ENCODE assay signal across 8 cellular contexts in genomic region chrX:129653985-129654651, GRCh38. TPM values are rescaled to one million over a fixed set of nuclear protein-coding genes. Genes with fewer than 3 reads are reported as not detected.
A peak's percentile ranks its signal among the peaks of the same experiment; 100 is the strongest.
DNase-seq lines count a peak whose midpoint lies in the region; ATAC-seq, FAIRE-seq and TF ChIP-seq lines count a peak whose summit lies in the region.

No MANE protein-coding gene starts in this region.

- no peaks in the 10 kb centered on the region for H3K9me1 ChIP-seq in K562 (ENCODE audit: control insufficient read depth, insufficient read depth, low read length)

- H4K20me1 ChIP-seq in MM.1S (ENCODE audit: insufficient read depth, low read length) (no peaks in the 10 kb centered on the region), K562 (replicated peaks; ENCODE audit: control insufficient read depth, insufficient read depth, low read length) (0 out of 2 replicates have a peak, but pooled peaks cover 11% of the 10 kb centered on the region)

- H3K9ac ChIP-seq in MM.1S (ENCODE audit: low read length): peak overlapping the region; percentile 18; the same call in 1 of the 2 replicates
- H3K9ac ChIP-seq in K562 (ENCODE audit: insufficient read depth in 1 of 2, low read depth in 2 of 2, low read length in 2 of 2): peak overlapping the region in 1 of 2 experiments; percentile 28; a peak in 2 of 4 replicates
- no peak overlapping the region for H3K9ac ChIP-seq in subcutaneous abdominal adipose tissue (ENCODE audit: low read length in 5 of 5)

- H3K36me3 ChIP-seq in MM.1S (replicated peaks; ENCODE audit: insufficient read depth, low read length) (no peaks in the 10 kb centered on the region), K562 (ENCODE audit: control insufficient read depth, insufficient read depth, low read length) (no peaks in the 10 kb centered on the region), subcutaneous abdominal adipose tissue (ENCODE audit: control insufficient read depth in 5 of 5, insufficient read depth in 5 of 5, low read length in 5 of 5) (no peaks in the 10 kb centered on the region)

- 25% methylated on average over 24 of the region's 57 CpGs for WGBS in K562 (ENCODE audit: insufficient coverage, low coverage, missing lambda C conversion rate)

- DNase-seq in MM.1S (peak; percentile 57), K562 (ENCODE audit: extremely low read depth in 1 of 4, low spot score in 3 of 4) (no peak), left colon (no peak), HUDEP-2 (lab: John Stamatoyannopoulos, UW; ENCODE audit: unreplicated experiment in 76 of 76) (no peak), NCI-H2081 treated with DMSO at 0.1 percent for 48 hours (lab: John Stamatoyannopoulos, UW) (no peak)

- peak overlapping the region; percentile 59 for H3K4me3 ChIP-seq in MM.1S (ENCODE audit: low read length)
- peak overlapping the region; percentile 26; the same call in 1 of the 2 replicates for H3K4me3 ChIP-seq in K562
- peak overlapping the region in 4 of 5 donors; percentile 38 to 65 (median 52) for H3K4me3 ChIP-seq in subcutaneous abdominal adipose tissue (ENCODE audit: low read depth in 1 of 5, low read length in 5 of 5)

- in situ Hi-C loops in K562 (cut with MboI): no loop called here

- no peak for TF ChIP-seq RAD21 in K562 (CRISPR knock-in tag; conservative IDR thresholded peaks at IDR 0.05 in 1 of 2, IDR thresholded peaks at IDR 0.05 in 1 of 2)

- TF ChIP-seq POLR2A in K562 (conservative IDR thresholded peaks at IDR 0.05): no peak

- no peak for TF ChIP-seq EP300 in K562 (IDR thresholded peaks at IDR 0.05; ENCODE audit: low read length)

- H3K4me1 ChIP-seq in MM.1S (ENCODE audit: low read length): no peaks in the 10 kb centered on the region
- H3K4me1 ChIP-seq in K562 (replicated peaks in 1 of 2; ENCODE audit: control insufficient read depth in 2 of 2, insufficient read depth in 2 of 2, low read length in 2 of 2): peaks cover 0 to 17% of the 10 kb centered on the region in 2 experiments; a peak in 2 of 5 replicates
- H3K4me1 ChIP-seq in subcutaneous abdominal adipose tissue (ENCODE audit: control insufficient read depth in 5 of 5, insufficient read depth in 5 of 5, low read length in 5 of 5): peaks cover 0 to 24% (median 15%) of the 10 kb centered on the region in 5 donors

- no peak for FAIRE-seq in K562 (lab: Jason Lieb, UNC)

- H3K79me2 ChIP-seq in MM.1S (ENCODE audit: low read length) (no peaks in the 10 kb centered on the region), K562 (ENCODE audit: control insufficient read depth, insufficient read depth, low read length) (no peaks in the 10 kb centered on the region)

- H3K27ac ChIP-seq in C4-2B (peak overlapping the region; percentile 89), MM.1S (ENCODE audit: low read length) (no peak overlapping the region), K562 (ENCODE audit: extremely low read depth, low read depth, low read length) (no peak overlapping the region), subcutaneous abdominal adipose tissue (ENCODE audit: low read depth, low read length) (no peak overlapping the region)

- intact Hi-C loops in K562 (cut with micrococcal nuclease) (no loop called here), left colon (cut with DNase I, micrococcal nuclease) (no loop called here)

- peak overlapping the region; percentile 72 for H2AFZ ChIP-seq in MM.1S (ENCODE audit: low read length)
- no peak overlapping the region for H2AFZ ChIP-seq in K562 (ENCODE audit: low read depth, low read length)

- CTCF ChIA-PET in K562 (lab: Yijun Ruan, JAX; ENCODE audit: low intra/inter-chr PET ratio): no interaction called here

- H3F3A ChIP-seq in MM.1S (ENCODE audit: insufficient read depth, low read length): no peaks in the 10 kb centered on the region

- no peaks in the 10 kb centered on the region for H3K9me2 ChIP-seq in MM.1S (replicated peaks; ENCODE audit: insufficient read depth, low read length)

- H3K4me2 ChIP-seq in MM.1S (ENCODE audit: low read depth, low read length) (peak overlapping the region; percentile 87), K562 (ENCODE audit: insufficient read depth, low read length) (peak overlapping the region; percentile 41; the same call in 1 of the 2 replicates)

- no peaks in the 10 kb centered on the region for H3K9me3 ChIP-seq in MM.1S (replicated peaks; ENCODE audit: insufficient read depth, low read length)
- no peaks in the 10 kb centered on the region for H3K9me3 ChIP-seq in K562 (replicated peaks; ENCODE audit: control insufficient read depth, insufficient read depth, low read depth, low read length)
- H3K9me3 ChIP-seq in subcutaneous abdominal adipose tissue (ENCODE audit: control insufficient read depth in 5 of 5, low read length in 5 of 5): peaks cover 0 to 3% (median 0%) of the 10 kb centered on the region in 5 donors

- ATAC-seq in GM19395 (IDR thresholded peaks at IDR 0.05; ENCODE audit: unreplicated experiment) (peak; percentile 54), K562 (no peak; the same call in 2 of the 3 replicates), left colon (peak; percentile 84)

- no TSS peak for BruUV-seq in K562 (replicated peaks; lab: Mats Ljungman, UMichigan)

- H3K27me3 ChIP-seq in MM.1S (replicated peaks; ENCODE audit: insufficient read depth, low read length): no peaks in the 10 kb centered on the region
- H3K27me3 ChIP-seq in K562 (ENCODE audit: control insufficient read depth in 2 of 2, insufficient read depth in 2 of 2, low read length in 2 of 2): peaks cover 27 to 70% of the 10 kb centered on the region in 2 experiments
- H3K27me3 ChIP-seq in subcutaneous abdominal adipose tissue (ENCODE audit: control insufficient read depth in 5 of 5, insufficient read depth in 4 of 5, low read length in 5 of 5): peaks cover 0 to 42% (median 26%) of the 10 kb centered on the region in 5 donors

- TF ChIP-seq CTCF in C4-2B (conservative IDR thresholded peaks at IDR 0.05): no peak
- TF ChIP-seq CTCF in MM.1S (IDR thresholded peaks at IDR 0.05; ENCODE audit: low read length): no peak
- TF ChIP-seq CTCF in K562 (IDR thresholded peaks at IDR 0.05 in 2 of 3, conservative IDR thresholded peaks at IDR 0.05 in 1 of 3; ENCODE audit: insufficient read depth in 2 of 3, low read depth in 1 of 3, low read length in 3 of 3): no peak

- POLR2A ChIA-PET in K562 (lab: Yijun Ruan, JAX): interaction anchor here (1.4 kb wide), 1 partner anchor 63 kb away, joined by 5 read pairs; no protein-coding TSS in a partner anchor

TF ChIP-seq in K562, 482 proteins besides CTCF, POLR2A, EP300 and RAD21:
- TF ChIP-seq SRSF3 (IDR thresholded peaks at IDR 0.05; ENCODE audit: insufficient read depth, low read length) (no peak), ETV1 (tag; conservative IDR thresholded peaks at IDR 0.05; ENCODE audit: low read depth) (no peak), FOXA1 (IDR thresholded peaks at IDR 0.05; ENCODE audit: borderline replicate concordance) (no peak), HES1 (IDR thresholded peaks at IDR 0.05; ENCODE audit: low read depth) (peak; percentile 58; the same call in 1 of the 2 replicates), ZBTB17 (CRISPR knock-in tag; IDR thresholded peaks at IDR 0.05) (no peak), HBP1 (CRISPR knock-in tag; IDR thresholded peaks at IDR 0.05) (no peak)
TF ChIP-seq in K562: peak in this region for 1.

RNA-seq across cellular contexts. Expression of gene APLN, which starts 0.6 kb away (rescaled TPM):
- total RNA-seq in K562 (2011; cell fraction: chromatin; rRNA removed; ENCODE audit: low replicate concordance): not detected in 2 replicates
- not detected in 2 replicates for total RNA-seq in K562 (2011; cell fraction: nucleolus; rRNA removed)
- not detected in 2 replicates for total RNA-seq in K562 (2011; cell fraction: nucleoplasm; rRNA removed)
- not detected in 2 replicates for total RNA-seq in K562 (2014; rRNA removed)
- total RNA-seq in K562 (2014; rRNA removed; fragmentation: Illumina TruSeq; extraction: Trizol): not detected in 2 replicates
- total RNA-seq in K562 (2015; rRNA removed; fragmentation: Illumina TruSeq; extraction: Trizol): 0.08 TPM in 1 of 2 replicates, not detected in the other
- total RNA-seq in K562 (2021): 0.04 TPM in 1 of 2 replicates, not detected in the other
- polyA plus RNA-seq in K562 (2011; rRNA removed): not detected in 2 replicates
- polyA plus RNA-seq in K562 (2011; cell fraction: cytosol; rRNA removed): 0.03 and 0.04 TPM in 2 replicates
- polyA plus RNA-seq in K562 (2011; cell fraction: nucleus; rRNA removed): not detected in 2 replicates
- not detected in 2 replicates for polyA plus RNA-seq in K562 (2012)
- polyA plus RNA-seq in K562 (2014; fragmentation: Illumina TruSeq; extraction: Trizol): 0.06 TPM in 1 of 2 replicates, not detected in the other
- polyA plus RNA-seq in K562 (2014; fragmentation: Nextera tagmentation; extraction: Ambion mirVana): not detected
- 0.04 TPM in 1 of 2 replicates, not detected in the other for polyA plus RNA-seq in K562 (2014; rRNA removed)
- not detected in 2 replicates for polyA minus RNA-seq in K562 (2011; rRNA and poly(A)+ RNA removed)
- polyA minus RNA-seq in K562 (2011; cell fraction: cytosol; rRNA and poly(A)+ RNA removed): not detected in 2 replicates
- polyA minus RNA-seq in K562 (2011; cell fraction: nucleus; rRNA and poly(A)+ RNA removed): not detected in 2 replicates
- under 1 TPM; 0.22 to 0.40 TPM for total RNA-seq in left colon
